In the genomic region with DNA sequence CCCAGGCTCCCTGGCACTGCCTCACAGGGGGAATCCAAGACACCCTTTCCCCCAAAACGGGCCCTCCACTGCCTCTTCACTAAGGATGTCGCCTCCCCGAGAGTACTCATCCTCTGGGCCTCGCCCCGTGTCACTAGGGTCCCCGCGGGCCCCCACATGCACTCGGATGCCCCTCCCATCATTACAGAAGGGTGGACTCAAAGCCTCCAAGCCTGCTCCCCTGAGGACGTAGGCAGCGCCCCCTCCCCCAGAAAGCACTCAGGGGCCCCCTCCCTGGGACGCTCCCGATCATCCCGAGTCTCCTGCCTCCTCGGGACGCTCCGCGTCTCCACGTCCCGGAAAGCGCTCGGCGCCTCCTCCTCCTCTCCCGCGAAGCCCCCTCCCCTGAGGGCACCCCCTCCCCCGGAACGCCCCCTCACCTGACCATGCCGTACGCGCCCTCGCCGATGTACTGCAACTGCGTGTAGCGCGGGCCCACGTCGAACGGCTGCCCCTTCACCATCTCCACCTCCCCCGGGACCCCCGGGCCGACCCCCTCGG, we compare ENCODE assay signal across 8 cellular contexts. TPM values are rescaled to one million over a fixed set of nuclear protein-coding genes. Genes with fewer than 3 reads are reported as not detected.
DNase-seq lines count a peak whose midpoint lies in the region; ATAC-seq and TF ChIP-seq lines count a peak whose summit lies in the region.

No MANE protein-coding gene starts in this region.

- H3K36me3 ChIP-seq in BLaER1: peaks cover 33% of the 10 kb centered on the region

- no peaks in the 10 kb centered on the region for H4K20me1 ChIP-seq in BLaER1

- peak overlapping the region; percentile 78 for H3K27ac ChIP-seq in BLaER1

- H3K4me3 ChIP-seq in BLaER1: peak overlapping the region; percentile 79
- peak overlapping the region; percentile 77 for H3K4me3 ChIP-seq in retinal pigment epithelial cell (ENCODE audit: low read length)

- intact Hi-C loops in left cardiac atrium (cut with DNase I): no loop called here

- H3K4me1 ChIP-seq in BLaER1: peaks cover 51% of the 10 kb centered on the region

- DNase-seq in activated T-helper 1 cell treated with Interleukin-2 at 50 U/mL for 16 hours (ENCODE audit: low read depth) (peak; percentile 1), left cardiac atrium (no peak), retinal pigment epithelial cell (ENCODE audit: low read depth) (no peak), MV-4-11 (lab: John Stamatoyannopoulos, UW) (no peak)

- no peaks in the 10 kb centered on the region for H3K9me3 ChIP-seq in BLaER1

- TF ChIP-seq CTCF in retinal pigment epithelial cell (conservative IDR thresholded peaks at IDR 0.05; ENCODE audit: low read depth, low read length): no peak

- no peaks in the 10 kb centered on the region for H3K27me3 ChIP-seq in BLaER1

- peak overlapping the region; percentile 82 for H3K9ac ChIP-seq in BLaER1

- ATAC-seq in HG03039 (IDR thresholded peaks at IDR 0.05; ENCODE audit: unreplicated experiment): peak; percentile 11
- peak; percentile 24 for ATAC-seq in left cardiac atrium
- no peak for ATAC-seq in GM18517 (IDR thresholded peaks at IDR 0.05; ENCODE audit: unreplicated experiment)
- ATAC-seq in HG03565 (IDR thresholded peaks at IDR 0.05; ENCODE audit: unreplicated experiment): no peak

- peak overlapping the region; percentile 98 for H3K4me2 ChIP-seq in BLaER1

RNA-seq across cellular contexts. Expression of a gene that starts 0.3 kb away (rescaled TPM):
- 10 to 100 TPM; 56.9 to 59.6 TPM for total RNA-seq in left cardiac atrium

RNA-seq across cellular contexts. Expression of a gene that starts 9.4 kb away (rescaled TPM):
- 1 to 10 TPM; 2.6 to 3.4 TPM for total RNA-seq in left cardiac atrium

RNA-seq across cellular contexts. Expression of a gene that starts 26.7 kb away (rescaled TPM):
- total RNA-seq in left cardiac atrium: 10 to 100 TPM; 39.5 to 54.1 TPM

RNA-seq across cellular contexts. Expression of a gene that starts 31.0 kb away (rescaled TPM):
- under 1 TPM; 0.55 to 0.80 TPM for total RNA-seq in left cardiac atrium

RNA-seq across cellular contexts. Expression of a gene that starts 46.9 kb away (rescaled TPM):
- total RNA-seq in left cardiac atrium: 10 to 100 TPM; 34.2 to 41.1 TPM

Comparison
In these comparisons a context has a peak if more than half of its experiments do, and no peak if none do; other contexts are left out.
1. ATAC-seq: peak in HG03039 (single experiment) and left cardiac atrium (2 of 2); none in GM18517 (single experiment) and HG03565 (single experiment).